ENCODE assay signal across 11 cellular contexts in the genomic region with DNA sequence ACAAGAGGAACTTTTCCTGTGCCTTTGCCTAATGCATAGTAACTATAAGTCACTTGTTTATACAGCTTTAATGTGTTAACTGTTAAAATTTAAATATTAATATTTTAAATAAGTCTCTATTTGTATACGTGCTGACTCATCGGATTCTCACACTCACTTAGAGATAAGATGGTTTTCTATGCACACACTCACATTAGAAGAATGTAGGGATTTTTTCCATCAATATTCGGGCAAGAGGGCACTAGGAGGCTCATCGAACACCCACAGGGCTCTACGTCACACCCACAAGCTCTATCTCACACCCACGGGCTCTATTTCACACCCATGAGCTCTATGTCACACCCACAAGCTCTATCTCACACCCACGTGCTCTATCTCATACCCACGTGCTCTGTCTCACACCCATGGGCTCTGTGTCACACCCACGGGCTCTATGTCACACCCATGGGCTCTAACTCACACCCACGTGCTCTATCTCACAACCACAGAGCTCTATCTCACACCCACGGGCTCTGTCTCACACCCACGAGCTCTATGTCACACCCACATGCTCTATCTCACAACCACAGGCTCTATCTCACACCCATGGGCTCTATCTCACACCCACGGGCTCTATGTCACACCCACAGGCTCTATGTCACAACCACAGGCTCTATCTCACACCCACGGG.
DNase-seq lines count a peak whose midpoint lies in the region; ATAC-seq and TF ChIP-seq lines count a peak whose summit lies in the region.
"Had no signal": no experiment of that assay in that cellular context is flagged by ENCODE, and none has a peak within 500 bp of the region (broad histone marks: within the 10 kb centered on the region; RNA-seq: fewer than 3 reads in every experiment).

No MANE protein-coding gene starts in this region.

- CTCF ChIA-PET in IMR-90 (lab: Yijun Ruan, JAX) = interaction anchor here (1.1 kb wide), 1 partner anchor 19 kb away, joined by 4 read pairs; no protein-coding TSS in a partner anchor

- H3K79me1 ChIP-seq in IMR-90 (ENCODE audit: low read depth in 1 of 2, low read length in 2 of 2) (peaks cover 45 to 81% of the 10 kb centered on the region in 2 experiments), mesenchymal stem cell (replicated peaks; ENCODE audit: low read length, poor library complexity, severe bottlenecking) (peaks cover 17% of the 10 kb centered on the region)

- H2BK5ac ChIP-seq in IMR-90 (ENCODE audit: low read depth, low read length, poor library complexity, severe bottlenecking) (peak overlapping the region; percentile 97), mesenchymal stem cell (ENCODE audit: low read depth, low read length, poor library complexity, severe bottlenecking) (no peak overlapping the region)

- H3K27ac Mint-ChIP-seq in central memory CD8-positive, alpha-beta T cell (ENCODE audit: low read depth) = peak overlapping the region; percentile 19
- no peak overlapping the region for H3K27ac Mint-ChIP-seq in activated T-cell treated with anti-CD3 and anti-CD28 coated beads, Interleukin-2, amount 50 U/mL, for 24 hours
- H3K27ac Mint-ChIP-seq: memory B cell had no signal

- H3K56ac ChIP-seq in IMR-90 (ENCODE audit: extremely low read depth, insufficient read depth, low read length) = peak overlapping the region; percentile 2; the same call in 1 of the 2 replicates

- 67% methylated on average over 8 of the region's 14 CpGs; no CpG with 5 or more reads in 1 of the 2 experiments for WGBS in IMR-90 (ENCODE audit: extremely low coverage in 2 of 2, insufficient read length in 1 of 2), 2 experiments
- 56% methylated on average over 13 of the region's 14 CpGs for WGBS in mesenchymal stem cell

- H2BK120ac ChIP-seq in IMR-90 (ENCODE audit: low read depth, low read length) (peak overlapping the region; percentile 96), mesenchymal stem cell (ENCODE audit: low read depth, low read length) (peak overlapping the region; percentile 29)

- H3K23ac ChIP-seq in IMR-90 (ENCODE audit: low read depth, low read length) (peak overlapping the region; percentile 98), mesenchymal stem cell (ENCODE audit: low read length in 2 of 2) (no peak overlapping the region)

- H2AK5ac ChIP-seq in IMR-90 (ENCODE audit: low read depth, low read length) = peak overlapping the region; percentile 98
- H2AK5ac ChIP-seq in mesenchymal stem cell (ENCODE audit: low read length, severe bottlenecking) = peak overlapping the region; percentile 87

- peak overlapping the region; percentile 50 for H2BK15ac ChIP-seq in IMR-90 (ENCODE audit: low read depth, low read length)
- peak overlapping the region; percentile 93 for H2BK15ac ChIP-seq in mesenchymal stem cell (ENCODE audit: low read depth, poor library complexity, severe bottlenecking)

- H2BK20ac ChIP-seq in IMR-90 (ENCODE audit: low read depth, low read length) = peak overlapping the region; percentile 95

- peak overlapping the region; percentile 66 to 90 for H4K8ac ChIP-seq in IMR-90 (ENCODE audit: low read depth in 2 of 2, low read length in 2 of 2)
- H4K8ac ChIP-seq in mesenchymal stem cell (ENCODE audit: low read length) = peak overlapping the region; percentile 59

- H3K4ac ChIP-seq in IMR-90 (ENCODE audit: low read depth, low read length) (peak overlapping the region; percentile 99), mesenchymal stem cell (ENCODE audit: low read depth in 1 of 2, low read length in 2 of 2) (peak overlapping the region; percentile 19 to 40)

- in situ Hi-C loops in IMR-90 (cut with MboI; ENCODE audit: low sequenced_read_pairs) = no loop called here

- peak overlapping the region; percentile 66 for H2AK9ac ChIP-seq in IMR-90 (replicated peaks; ENCODE audit: low read depth, low read length, poor library complexity)

- H3K14ac ChIP-seq in IMR-90 (replicated peaks; ENCODE audit: low read depth, low read length) (peak overlapping the region; percentile 99), mesenchymal stem cell (ENCODE audit: low read length in 2 of 2) (peak overlapping the region in 1 of 2 experiments; percentile 2)

- H3K27me3 ChIP-seq in IMR-90 (ENCODE audit: control insufficient read depth, insufficient read depth, low read length) (no peaks in the 10 kb centered on the region), mesenchymal stem cell (ENCODE audit: control insufficient read depth in 1 of 2, insufficient read depth in 1 of 2, low read length in 2 of 2) (no peaks in the 10 kb centered on the region), thoracic aorta (replicated peaks; ENCODE audit: insufficient read depth) (no peaks in the 10 kb centered on the region)
- H3K27me3 ChIP-seq: heart right ventricle had no signal

- peaks cover 43% of the 10 kb centered on the region for H3K9me1 ChIP-seq in IMR-90 (ENCODE audit: insufficient read depth, low read length)

- H4K91ac ChIP-seq in IMR-90 (ENCODE audit: insufficient read depth, low read depth, low read length) = peak overlapping the region; percentile 92
- H4K91ac ChIP-seq in mesenchymal stem cell (ENCODE audit: low read length) = peak overlapping the region; percentile 86

- H3K4me1 ChIP-seq in IMR-90 (ENCODE audit: control insufficient read depth, insufficient read depth, low read length) (peaks cover 32% of the 10 kb centered on the region), mesenchymal stem cell (ENCODE audit: control insufficient read depth, insufficient read depth, low read depth, low read length) (peaks cover 29% of the 10 kb centered on the region), thoracic aorta (ENCODE audit: control insufficient read depth in 1 of 2, low read depth in 2 of 2) (peaks cover 29 to 68% of the 10 kb centered on the region in 2 donors)

- H3K27ac ChIP-seq in IMR-90 (ENCODE audit: insufficient read depth, low read length) (peak overlapping the region; percentile 68), mesenchymal stem cell (ENCODE audit: low read length, poor library complexity, severe bottlenecking) (peak overlapping the region; percentile 56), thoracic aorta (peak overlapping the region; percentile 78)

- H3K9ac ChIP-seq in IMR-90 (ENCODE audit: low read depth, low read length) = no peak overlapping the region
- H3K9ac ChIP-seq in mesenchymal stem cell (ENCODE audit: low read length) = peak overlapping the region; percentile 21

- peak overlapping the region; percentile 88 to 93 for H2BK12ac ChIP-seq in mesenchymal stem cell (ENCODE audit: low read length in 2 of 2)

- peaks cover 24% of the 10 kb centered on the region for H3K27me3 Mint-ChIP-seq in central memory CD8-positive, alpha-beta T cell
- H3K27me3 Mint-ChIP-seq in activated T-cell treated with anti-CD3 and anti-CD28 coated beads, Interleukin-2, amount 50 U/mL, for 24 hours = peaks cover 45% of the 10 kb centered on the region

- DNase-seq in IMR-90 = peak; percentile 98
- DNase-seq in central memory CD8-positive, alpha-beta T cell (ENCODE audit: low spot score in 2 of 2) = no peak
- peak; percentile 89 for DNase-seq in mesenchymal stem cell
- DNase-seq in thoracic aorta (ENCODE audit: low spot score) = no peak
- no peak for DNase-seq in NCI-H2081 treated with DMSO at 0.1 percent for 48 hours (lab: John Stamatoyannopoulos, UW)
- DNase-seq in activated T-cell treated with anti-CD3 and anti-CD28 coated beads, Interleukin-2, amount 50 U/mL, for 24 hours = no peak
- DNase-seq: DMS153, heart right ventricle, Right ventricle myocardium superior had no signal

- no peaks in the 10 kb centered on the region for H3K4me1 Mint-ChIP-seq in central memory CD8-positive, alpha-beta T cell
- no peaks in the 10 kb centered on the region for H3K4me1 Mint-ChIP-seq in activated T-cell treated with anti-CD3 and anti-CD28 coated beads, Interleukin-2, amount 50 U/mL, for 24 hours (ENCODE audit: low read depth)
- H3K4me1 Mint-ChIP-seq: memory B cell had no signal

- BruUV-seq in IMR-90 (replicated peaks; lab: Mats Ljungman, UMichigan) = no TSS peak

- dilution Hi-C loops in IMR-90 (cut with HindIII; ENCODE audit: low sequenced_read_pairs, unreplicated experiment) = no loop called here

- H3K4me2 ChIP-seq in IMR-90 (ENCODE audit: low read depth, low read length) = peak overlapping the region; percentile 25; the same call in 1 of the 2 replicates
- no peak overlapping the region for H3K4me2 ChIP-seq in mesenchymal stem cell (ENCODE audit: low read length, poor library complexity, severe bottlenecking)

- no peak overlapping the region for H3K4me3 ChIP-seq in IMR-90 (ENCODE audit: insufficient read depth, low read depth, low read length)
- H3K4me3 ChIP-seq in mesenchymal stem cell (ENCODE audit: insufficient read depth in 1 of 2, low read depth in 1 of 2, low read length in 2 of 2) = no peak overlapping the region
- H3K4me3 ChIP-seq in thoracic aorta = no peak overlapping the region
- H3K4me3 ChIP-seq: heart right ventricle had no signal

- H3K36me3 Mint-ChIP-seq in central memory CD8-positive, alpha-beta T cell (ENCODE audit: insufficient read depth) = peaks cover 3% of the 10 kb centered on the region
- H3K36me3 Mint-ChIP-seq in activated T-cell treated with anti-CD3 and anti-CD28 coated beads, Interleukin-2, amount 50 U/mL, for 24 hours (ENCODE audit: low read depth) = no peaks in the 10 kb centered on the region
- H3K36me3 Mint-ChIP-seq: memory B cell had no signal

- peaks cover 23% of the 10 kb centered on the region for H3K9me3 Mint-ChIP-seq in central memory CD8-positive, alpha-beta T cell
- peaks cover 14% of the 10 kb centered on the region for H3K9me3 Mint-ChIP-seq in activated T-cell treated with anti-CD3 and anti-CD28 coated beads, Interleukin-2, amount 50 U/mL, for 24 hours

- H3K36me3 ChIP-seq in IMR-90 (ENCODE audit: control insufficient read depth, insufficient read depth, low read length) (peaks cover 11% of the 10 kb centered on the region), mesenchymal stem cell (ENCODE audit: control insufficient read depth in 1 of 2, insufficient read depth in 2 of 2, low read depth in 1 of 2, low read length in 2 of 2) (peaks cover 0 to 34% of the 10 kb centered on the region in 2 experiments), thoracic aorta (no peaks in the 10 kb centered on the region)

- intact Hi-C loops in IMR-90 (cut with micrococcal nuclease) = loop anchor here (1.0 kb wide), 1 partner anchor 32 kb away; no protein-coding TSS in a partner anchor

- no peak; the same call in 1 of the 2 replicates for TF ChIP-seq POLR2A in IMR-90 (IDR thresholded peaks at IDR 0.05; ENCODE audit: low read depth, low read length)

- peaks cover 17% of the 10 kb centered on the region; the same call in 1 of the 2 replicates for H4K20me1 ChIP-seq in IMR-90 (ENCODE audit: insufficient read depth, low read length)

- POLR2A ChIA-PET in IMR-90 (lab: Charles Lee; ENCODE audit: unreplicated experiment) = no interaction called here

- H3K9me3 ChIP-seq in IMR-90 (ENCODE audit: control insufficient read depth, insufficient read depth, low read length) (no peaks in the 10 kb centered on the region), mesenchymal stem cell (ENCODE audit: control insufficient read depth, low read length) (no peaks in the 10 kb centered on the region), thoracic aorta (no peaks in the 10 kb centered on the region)
- H3K9me3 ChIP-seq: heart right ventricle had no signal

- H3K18ac ChIP-seq in IMR-90 (ENCODE audit: low read depth, low read length) (peak overlapping the region; percentile 98), mesenchymal stem cell (ENCODE audit: low read depth in 1 of 2, low read length in 2 of 2) (peak overlapping the region; percentile 68 to 89)

- H3K4me3 Mint-ChIP-seq in central memory CD8-positive, alpha-beta T cell = no peak overlapping the region
- no peak overlapping the region for H3K4me3 Mint-ChIP-seq in activated T-cell treated with anti-CD3 and anti-CD28 coated beads, Interleukin-2, amount 50 U/mL, for 24 hours
- H3K4me3 Mint-ChIP-seq: memory B cell had no signal

- peak overlapping the region; percentile 97 for H4K5ac ChIP-seq in IMR-90 (ENCODE audit: low read depth, low read length)

- no peak for TF ChIP-seq RAD21 in IMR-90 (IDR thresholded peaks at IDR 0.05; ENCODE audit: low read length)

- ATAC-seq in IMR-90 (ENCODE audit: low read depth) (peak; percentile 71), thoracic aorta (ENCODE audit: insufficient number of reproducible peaks, low FRiP score, low read depth) (no peak), GM19463 (IDR thresholded peaks at IDR 0.05; ENCODE audit: unreplicated experiment) (no peak)
- no peak for ATAC-seq in central memory CD8-positive, alpha-beta T cell (replicated peaks; ENCODE audit: extremely low read depth, poor library complexity, severe bottlenecking)

- no peak for TF ChIP-seq CTCF in IMR-90 (conservative IDR thresholded peaks at IDR 0.05; ENCODE audit: low read depth, low read length)
- no peak for TF ChIP-seq CTCF in thoracic aorta (IDR thresholded peaks at IDR 0.05)

- peak overlapping the region; percentile 4 for H2AFZ ChIP-seq in IMR-90 (replicated peaks; ENCODE audit: low read length, poor library complexity)
- no peak overlapping the region for H2AFZ ChIP-seq in mesenchymal stem cell (ENCODE audit: low read depth, low read length)

Comparison
In these comparisons a context has a peak if more than half of its experiments do, and no peak if none do; other contexts are left out.
1. DNase-seq: peak in IMR-90 (single experiment) and mesenchymal stem cell (single experiment); none in central memory CD8-positive, alpha-beta T cell (0 of 2), thoracic aorta (single experiment), NCI-H2081 treated with DMSO at 0.1 percent for 48 hours (single experiment) and activated T-cell treated with anti-CD3 and anti-CD28 coated beads, Interleukin-2, amount 50 U/mL, for 24 hours (single experiment).
2. Peak in every context shown above with its lines, with median percentiles within 50 percentile points of each other: H3K27ac ChIP-seq.